Comparison of ENCODE assay signal across 8 cellular contexts in the genomic region with DNA sequence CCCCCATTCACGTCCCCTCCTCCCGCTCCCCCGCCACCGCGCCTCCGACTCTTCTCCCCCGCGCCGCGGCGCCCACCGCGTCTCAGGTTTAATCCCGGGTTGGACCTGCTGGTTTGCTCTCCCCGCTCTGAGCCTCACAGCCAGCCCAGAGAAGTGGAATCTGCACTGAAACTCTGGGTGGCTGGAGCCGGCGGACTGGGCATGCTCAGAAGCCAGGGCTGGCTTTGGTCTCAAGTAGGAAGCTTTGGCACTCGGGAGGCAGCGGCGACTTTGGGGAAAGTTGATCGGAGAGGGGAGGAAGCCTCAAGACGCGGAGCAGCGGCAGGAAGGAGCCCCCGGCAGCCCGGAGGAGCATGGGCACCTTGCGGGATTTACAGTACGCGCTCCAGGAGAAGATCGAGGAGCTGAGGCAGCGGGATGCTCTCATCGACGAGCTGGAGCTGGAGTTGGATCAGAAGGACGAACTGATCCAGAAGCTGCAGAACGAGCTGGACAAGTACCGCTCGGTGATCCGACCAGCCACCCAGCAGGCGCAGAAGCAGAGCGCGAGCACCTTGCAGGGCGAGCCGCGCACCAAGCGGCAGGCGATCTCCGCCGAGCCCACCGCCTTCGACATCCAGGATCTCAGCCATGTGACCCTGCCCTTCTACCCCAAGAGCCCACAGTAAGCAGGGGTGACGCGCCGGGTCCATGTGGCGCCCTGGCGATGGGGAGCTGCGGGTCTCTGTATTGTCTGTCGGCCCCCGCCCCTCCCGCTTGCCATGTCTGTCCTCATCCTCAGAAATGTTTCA. TPM values are rescaled to one million over a fixed set of nuclear protein-coding genes. Genes with fewer than 3 reads are reported as not detected.
DNase-seq lines count a peak whose midpoint lies in the region; ATAC-seq and TF ChIP-seq lines count a peak whose summit lies in the region.

A gene (plus strand): TSS at position 250 of the 791 bp plus-strand sequence.

- peaks cover 2 to 17% (median 12%) of the 10 kb centered on the region in 4 donors for H3K4me1 Mint-ChIP-seq in CD4-positive, alpha-beta memory T cell
- peaks cover 7% of the 10 kb centered on the region for H3K4me1 Mint-ChIP-seq in T-helper 17 cell

- no peaks in the 10 kb centered on the region for H3K9me3 Mint-ChIP-seq in CD4-positive, alpha-beta memory T cell

- H3K4me1 ChIP-seq in CD4-positive, alpha-beta memory T cell (ENCODE audit: insufficient read depth, low read length) = no peaks in the 10 kb centered on the region
- peaks cover 2 to 6% of the 10 kb centered on the region in 2 donors for H3K4me1 ChIP-seq in lung (ENCODE audit: control insufficient read depth in 2 of 2, insufficient read depth in 2 of 2, low read length in 2 of 2)

- 0 to 1% methylated on average over 59 of the region's 59 CpGs for WGBS in lung, 2 donors

- peaks cover 26% of the 10 kb centered on the region in 2 donors for H3K27me3 Mint-ChIP-seq in CD4-positive, alpha-beta memory T cell
- peaks cover 54% of the 10 kb centered on the region for H3K27me3 Mint-ChIP-seq in T-helper 17 cell

- peaks cover 9% of the 10 kb centered on the region for H3K27me3 ChIP-seq in CD4-positive, alpha-beta memory T cell (ENCODE audit: insufficient read depth, low read length)
- no peaks in the 10 kb centered on the region for H3K27me3 ChIP-seq in lung (ENCODE audit: control insufficient read depth, insufficient read depth)

- CTCF ChIA-PET in CD4-positive, alpha-beta memory T cell (lab: Charles Lee; ENCODE audit: partially characterized antibody) = no interaction called here

- intact Hi-C loops in CD4-positive, alpha-beta memory T cell (cut with micrococcal nuclease) = no loop called here

- no peaks in the 10 kb centered on the region for H3K36me3 ChIP-seq in CD4-positive, alpha-beta memory T cell (ENCODE audit: insufficient read depth, low read length)
- H3K36me3 ChIP-seq in lung (ENCODE audit: control insufficient read depth in 2 of 2, insufficient read depth in 2 of 2, low read length in 2 of 2) = no peaks in the 10 kb centered on the region

- POLR2A ChIA-PET in CD4-positive, alpha-beta memory T cell (lab: Charles Lee; ENCODE audit: partially characterized antibody) = no interaction called here

- H3K27ac Mint-ChIP-seq in CD4-positive, alpha-beta memory T cell = no peak within 1 kb of the TSS
- H3K27ac Mint-ChIP-seq in T-helper 17 cell = no peak within 1 kb of the TSS

- H3K9me3 ChIP-seq in CD4-positive, alpha-beta memory T cell (ENCODE audit: control insufficient read depth in 1 of 2, low read length in 2 of 2) = no peaks in the 10 kb centered on the region
- H3K9me3 ChIP-seq in T-helper 17 cell (ENCODE audit: control insufficient read depth, low read length, poor library complexity, severe bottlenecking) = no peaks in the 10 kb centered on the region
- H3K9me3 ChIP-seq in lung (ENCODE audit: control insufficient read depth in 2 of 2, insufficient read depth in 1 of 2, low read length in 1 of 2) = no peaks in the 10 kb centered on the region

- H3K36me3 Mint-ChIP-seq in CD4-positive, alpha-beta memory T cell = no peaks in the 10 kb centered on the region
- no peaks in the 10 kb centered on the region for H3K36me3 Mint-ChIP-seq in T-helper 17 cell (ENCODE audit: low read depth)

- ATAC-seq in HG02759 (IDR thresholded peaks at IDR 0.05; ENCODE audit: unreplicated experiment) = peak; percentile 63
- no peak for ATAC-seq in T-helper 17 cell
- ATAC-seq in lung (ENCODE audit: insufficient read depth, low FRiP score) = peak; percentile 81
- ATAC-seq in GM21360 (IDR thresholded peaks at IDR 0.05; ENCODE audit: unreplicated experiment) = no peak

- H3K4me3 Mint-ChIP-seq in CD4-positive, alpha-beta memory T cell = peak within 1 kb of the TSS; percentile 54 to 88 (median 71)
- peak within 1 kb of the TSS; percentile 83 for H3K4me3 Mint-ChIP-seq in T-helper 17 cell

- no peak for DNase-seq in CD4-positive, alpha-beta memory T cell
- no peak for DNase-seq in T-helper 17 cell
- DNase-seq in epidermal melanocyte (ENCODE audit: insufficient read length, low spot score) = peak; percentile 74
- DNase-seq in lung (ENCODE audit: low spot score) = peak; percentile 80
- DNase-seq in stromal cell of bone marrow (ENCODE audit: low read depth) = peak; percentile 73
- DNase-seq in middle frontal gyrus (ENCODE audit: extremely low spot score, low spot score) = no peak

- no peak within 1 kb of the TSS for H3K27ac ChIP-seq in CD4-positive, alpha-beta memory T cell (ENCODE audit: low read depth, low read length)
- peak within 1 kb of the TSS; percentile 44 to 47 for H3K27ac ChIP-seq in lung (ENCODE audit: low read depth in 1 of 2, low read length in 1 of 2)

- H3K4me3 ChIP-seq in CD4-positive, alpha-beta memory T cell (ENCODE audit: low read length in 2 of 2) = peak within 1 kb of the TSS in 1 of 2 donors; percentile 12
- H3K4me3 ChIP-seq in lung = peak within 1 kb of the TSS; percentile 43

- no peak for TF ChIP-seq CTCF in lung (IDR thresholded peaks at IDR 0.05; ENCODE audit: control extremely low read depth, extremely low read depth)

RNA-seq across cellular contexts. Expression of the gene that starts here (rescaled TPM):
- under 1 TPM; 0.06 to 0.20 TPM for total RNA-seq in CD4-positive, alpha-beta memory T cell
- not detected for polyA plus RNA-seq in CD4-positive, alpha-beta memory T cell
- total RNA-seq in T-helper 17 cell (1 to 10 TPM in 1 of 2 donors, under 1 TPM in 1; 0.27 to 4.1 TPM), lung (10 to 100 TPM; 24.9 to 50.8 TPM)
- polyA plus RNA-seq in lung = 1 to 10 TPM; 2.1 to 5.4 TPM

Comparison
In these comparisons a context has a peak if more than half of its experiments do, and no peak if none do; other contexts are left out.
1. RNA of the gene that starts here (total RNA-seq): 24.9 to 50.8 TPM in lung; 0.27 to 4.1 TPM in T-helper 17 cell and 0.06 to 0.20 TPM in CD4-positive, alpha-beta memory T cell; every median in the first group is over 4 times any median in the second.
2. DNase-seq: peak in epidermal melanocyte (single experiment), lung (single experiment) and stromal cell of bone marrow (single experiment); none in CD4-positive, alpha-beta memory T cell (0 of 5), T-helper 17 cell (0 of 3) and middle frontal gyrus (single experiment).
3. ATAC-seq: peak in HG02759 (single experiment) and lung (single experiment); none in T-helper 17 cell (single experiment) and GM21360 (single experiment).